In the genomic region with DNA sequence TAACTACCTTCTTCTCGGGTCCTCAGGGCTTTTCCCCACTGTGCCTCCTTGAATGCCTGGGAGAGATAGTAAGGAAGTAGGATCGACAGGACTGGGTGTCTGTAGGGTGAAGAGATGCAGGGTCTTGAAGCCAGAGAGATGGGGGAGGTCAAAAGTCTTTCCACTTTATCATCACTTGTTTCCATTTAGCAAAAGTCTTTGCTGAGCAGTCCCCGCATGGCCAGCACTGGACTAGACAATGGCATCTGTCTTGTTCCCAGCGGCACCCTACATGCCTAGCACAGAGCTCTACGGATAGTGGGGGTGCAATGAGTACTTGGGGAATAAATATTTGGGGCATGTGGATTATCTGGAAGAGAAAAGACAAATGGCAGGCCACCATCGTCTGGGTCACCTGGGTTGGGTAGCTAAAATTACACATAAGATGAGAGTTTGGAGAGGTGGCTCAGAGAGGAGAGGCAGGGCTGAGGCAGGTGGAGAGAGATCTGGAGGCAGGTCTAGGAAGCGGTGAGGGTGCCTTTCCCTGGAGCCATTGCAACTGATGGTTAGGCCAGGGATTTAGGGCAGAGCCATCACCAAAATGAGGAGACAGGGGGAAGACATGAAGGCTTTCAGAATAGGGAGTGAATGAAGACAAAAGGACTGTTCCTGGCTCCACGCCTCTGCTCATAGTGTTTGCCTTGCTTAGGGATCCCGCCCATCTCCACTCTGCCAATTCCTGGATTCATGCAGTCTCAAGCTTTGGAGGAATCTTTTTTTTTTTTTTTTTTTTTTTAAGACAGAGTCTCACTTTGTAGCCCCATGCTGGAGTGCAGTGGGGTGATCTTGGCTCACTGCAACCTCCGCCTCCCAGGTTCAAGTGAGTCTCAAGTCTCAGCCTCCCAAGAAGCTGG, we compare ENCODE assay signal across 19 cellular contexts.
DNase-seq lines count a peak whose midpoint lies in the region; ATAC-seq and TF ChIP-seq lines count a peak whose summit lies in the region.
"Had no signal": no experiment of that assay in that cellular context is flagged by ENCODE, and none has a peak within 500 bp of the region (broad histone marks: within the 10 kb centered on the region; RNA-seq: fewer than 3 reads in every experiment).

No MANE protein-coding gene starts in this region.

- H3K27me3 Mint-ChIP-seq in naive thymus-derived CD4-positive, alpha-beta T cell = peaks cover 0 to 15% (median 0%) of the 10 kb centered on the region in 5 donors

- H2BK15ac ChIP-seq in mesendoderm (replicated peaks; ENCODE audit: low read depth) = no peak overlapping the region

- H3K56ac ChIP-seq in mesendoderm (ENCODE audit: low read length) = no peak overlapping the region

- no peaks in the 10 kb centered on the region for H3K79me1 ChIP-seq in mesendoderm (ENCODE audit: low read length)

- POLR2A ChIA-PET in naive thymus-derived CD4-positive, alpha-beta T cell (lab: Charles Lee) = no interaction called here

- TF ChIP-seq POLR2A in stomach (IDR thresholded peaks at IDR 0.05) = no peak

- no peaks in the 10 kb centered on the region for H3K79me2 ChIP-seq in mesendoderm (ENCODE audit: control insufficient read depth, insufficient read depth, low read length)

- no peak overlapping the region for H4K5ac ChIP-seq in mesendoderm (ENCODE audit: low read length)

- WGBS in stomach, 5 donors = 66 to 76% (median 73%) methylated on average over 10 of the region's 10 CpGs
- whole genome bisulfite sequencing in mesendoderm (ENCODE audit: extremely low coverage, insufficient coverage, low lambda C conversion rate) = no CpG with 5 or more reads among the region's 10 CpGs

- no peaks in the 10 kb centered on the region for H3K36me3 ChIP-seq in colonic mucosa
- H3K36me3 ChIP-seq in stomach = no peaks in the 10 kb centered on the region
- H3K36me3 ChIP-seq in mesendoderm (ENCODE audit: control insufficient read depth, insufficient read depth, low read length) = no peaks in the 10 kb centered on the region
- H3K36me3 ChIP-seq in naive thymus-derived CD4-positive, alpha-beta T cell (ENCODE audit: control insufficient read depth in 2 of 3, insufficient read depth in 3 of 3, low read length in 3 of 3) = no peaks in the 10 kb centered on the region
- H3K36me3 ChIP-seq: tibial nerve had no signal

- DNase-seq in LNCaP clone FGC (ENCODE audit: low read depth) (peak; percentile 25), colonic mucosa (peak; percentile 61), left ventricle myocardium superior (peak; percentile 51), stomach (no peak), NK-92 (lab: John Stamatoyannopoulos, UW; ENCODE audit: unreplicated experiment) (no peak), mesendoderm (no peak)
- DNase-seq in NK-92 treated with Interleukin-12 subunit alpha and Interleukin-12 subunit beta, amount 100 ng/mL, for 24 hours (lab: John Stamatoyannopoulos, UW) = no peak
- DNase-seq in naive thymus-derived CD4-positive, alpha-beta T cell = no peak
- DNase-seq: activated CD4-positive, CD25-positive, alpha-beta regulatory T cell; activated naive CD4-positive, alpha-beta T cell; DND-41; foreskin melanocyte; NCI-H1930; RPMI8226; stimulated activated CD4-positive, alpha-beta T cell treated with anti-CD3 and anti-CD28 coated beads, Interleukin-4, amount 100 ng/mL, for 4 hours had no signal

- no peak overlapping the region for H3K23ac ChIP-seq in mesendoderm (ENCODE audit: low read length)

- no peak overlapping the region for H3K27ac Mint-ChIP-seq in naive thymus-derived CD4-positive, alpha-beta T cell

- no peak overlapping the region for H2BK120ac ChIP-seq in mesendoderm (ENCODE audit: low read depth, low read length)

- H4K8ac ChIP-seq in mesendoderm (ENCODE audit: low read depth, low read length) = no peak overlapping the region

- H3K4me1 ChIP-seq in colonic mucosa (no peaks in the 10 kb centered on the region), stomach (peaks cover 9 to 35% (median 22%) of the 10 kb centered on the region in 4 donors), mesendoderm (ENCODE audit: control insufficient read depth, low read depth, low read length) (no peaks in the 10 kb centered on the region)
- H3K4me1 ChIP-seq in naive thymus-derived CD4-positive, alpha-beta T cell (ENCODE audit: control insufficient read depth in 2 of 2, insufficient read depth in 2 of 2, low read length in 2 of 2) = no peaks in the 10 kb centered on the region

- no peaks in the 10 kb centered on the region for H3K9me3 ChIP-seq in colonic mucosa
- no peaks in the 10 kb centered on the region for H3K9me3 ChIP-seq in stomach
- no peaks in the 10 kb centered on the region for H3K9me3 ChIP-seq in naive thymus-derived CD4-positive, alpha-beta T cell (ENCODE audit: control insufficient read depth in 2 of 3, low read length in 3 of 3)
- H3K9me3 ChIP-seq: body of pancreas, tibial nerve had no signal

- no peak overlapping the region for H3K27ac ChIP-seq in colonic mucosa
- H3K27ac ChIP-seq in stomach = peak overlapping the region in 3 of 5 donors; percentile 56 to 70 (median 70)
- H3K27ac ChIP-seq in mesendoderm (ENCODE audit: low read depth, low read length) = no peak overlapping the region
- H3K27ac ChIP-seq in naive thymus-derived CD4-positive, alpha-beta T cell (ENCODE audit: low read depth, low read length) = no peak overlapping the region
- H3K27ac ChIP-seq: body of pancreas had no signal

- no peak overlapping the region for H3K4me3 Mint-ChIP-seq in naive thymus-derived CD4-positive, alpha-beta T cell
- H3K4me3 Mint-ChIP-seq: neural crest cell had no signal

- TF ChIP-seq CTCF in LNCaP clone FGC (IDR thresholded peaks at IDR 0.05; ENCODE audit: control insufficient read depth, extremely low read depth, insufficient read depth) (no peak), colonic mucosa (IDR thresholded peaks at IDR 0.05) (no peak), stomach (IDR thresholded peaks at IDR 0.05) (no peak)

- peaks cover 0 to 10% (median 0%) of the 10 kb centered on the region in 11 donors for H3K9me3 Mint-ChIP-seq in naive thymus-derived CD4-positive, alpha-beta T cell
- H3K9me3 Mint-ChIP-seq: neural crest cell had no signal

- TF ChIP-seq EP300 in stomach (IDR thresholded peaks at IDR 0.05) = no peak

- H3K27me3 ChIP-seq in colonic mucosa = no peaks in the 10 kb centered on the region
- H3K27me3 ChIP-seq in stomach = no peaks in the 10 kb centered on the region
- no peaks in the 10 kb centered on the region for H3K27me3 ChIP-seq in mesendoderm (ENCODE audit: insufficient read depth, low read length, poor library complexity)
- H3K27me3 ChIP-seq in naive thymus-derived CD4-positive, alpha-beta T cell (ENCODE audit: control insufficient read depth in 2 of 2, insufficient read depth in 2 of 2, low read length in 2 of 2) = no peaks in the 10 kb centered on the region
- H3K27me3 ChIP-seq: body of pancreas, dorsolateral prefrontal cortex, tibial nerve had no signal

- CTCF ChIA-PET in naive thymus-derived CD4-positive, alpha-beta T cell (lab: Charles Lee) = no interaction called here

- H2BK5ac ChIP-seq in mesendoderm (ENCODE audit: low read length) = no peak overlapping the region

- ATAC-seq in left ventricle myocardium superior = peak; percentile 27
- no peak for ATAC-seq in naive thymus-derived CD4-positive, alpha-beta T cell
- ATAC-seq: body of pancreas had no signal

- no peak overlapping the region for H2AK5ac ChIP-seq in mesendoderm (ENCODE audit: low read length)

- H3K4me3 ChIP-seq in LNCaP clone FGC (ENCODE audit: low read depth, low read length) = no peak overlapping the region
- no peak overlapping the region for H3K4me3 ChIP-seq in colonic mucosa
- no peak overlapping the region for H3K4me3 ChIP-seq in stomach
- H3K4me3 ChIP-seq in mesendoderm (ENCODE audit: low read length) = no peak overlapping the region
- H3K4me3 ChIP-seq in naive thymus-derived CD4-positive, alpha-beta T cell (ENCODE audit: low read length) = no peak overlapping the region
- H3K4me3 ChIP-seq: body of pancreas, dorsolateral prefrontal cortex, tibial nerve had no signal

- no peak overlapping the region for H3K4me2 ChIP-seq in mesendoderm (ENCODE audit: low read length)

- H3K18ac ChIP-seq in mesendoderm (ENCODE audit: low read length) = no peak overlapping the region

- no peaks in the 10 kb centered on the region for H3K36me3 Mint-ChIP-seq in naive thymus-derived CD4-positive, alpha-beta T cell

- no peak overlapping the region for H3K4ac ChIP-seq in mesendoderm (ENCODE audit: low read depth, low read length)

- H3K4me1 Mint-ChIP-seq in naive thymus-derived CD4-positive, alpha-beta T cell = no peaks in the 10 kb centered on the region
- H3K4me1 Mint-ChIP-seq: neural crest cell had no signal

- intact Hi-C loops in colonic mucosa (cut with DNase I) (no loop called here), left ventricle myocardium superior (cut with micrococcal nuclease) (no loop called here), stomach (cut with DNase I; ENCODE audit: low total_unique reads) (no loop called here)
- intact Hi-C loops in naive thymus-derived CD4-positive, alpha-beta T cell (cut with micrococcal nuclease) = no loop called here

- H3K9ac ChIP-seq in colonic mucosa (ENCODE audit: low read depth in 2 of 2, low read length in 2 of 2) (peak overlapping the region in 1 of 2 donors; percentile 34), mesendoderm (ENCODE audit: low read length) (no peak overlapping the region)

Comparison
In these comparisons a context has a peak if more than half of its experiments do, and no peak if none do; other contexts are left out.
1. DNase-seq: peak in LNCaP clone FGC (single experiment), colonic mucosa (single experiment) and left ventricle myocardium superior (single experiment); none in stomach (single experiment), NK-92 (single experiment), mesendoderm (single experiment), NK-92 treated with Interleukin-12 subunit alpha and Interleukin-12 subunit beta, amount 100 ng/mL, for 24 hours (single experiment) and naive thymus-derived CD4-positive, alpha-beta T cell (0 of 9).
2. H3K27ac ChIP-seq: peak in stomach (3 of 5); none in colonic mucosa (single experiment), mesendoderm (single experiment) and naive thymus-derived CD4-positive, alpha-beta T cell (single experiment).